18 cellular contexts compared by ENCODE assay signal in genomic region chr7:82548141-82548688, GRCh38.
A peak's percentile ranks its signal among the peaks of the same experiment; 100 is the strongest.
DNase-seq lines count a peak whose midpoint lies in the region; ATAC-seq and TF ChIP-seq lines count a peak whose summit lies in the region.
"Had no signal": no experiment of that assay in that cellular context is flagged by ENCODE, and none has a peak within 500 bp of the region (broad histone marks: within the 10 kb centered on the region; RNA-seq: fewer than 3 reads in every experiment).

No MANE protein-coding gene starts in this region.

- H4K8ac ChIP-seq in H9 (replicated peaks; ENCODE audit: insufficient read length, low read depth, low read length), result no peak overlapping the region

- H3K27ac Mint-ChIP-seq in glutamatergic neuron (ENCODE audit: unreplicated experiment), result no peak overlapping the region
- no peak overlapping the region for H3K27ac Mint-ChIP-seq in T-cell
- no peak overlapping the region for H3K27ac Mint-ChIP-seq in H9
- H3K27ac Mint-ChIP-seq: CD14-positive monocyte; CD8-positive, alpha-beta T cell; HFFc6 had no signal

- H3K27me3 ChIP-seq in PC-3 (ENCODE audit: low read length) (peaks cover 7% of the 10 kb centered on the region; the same call in 1 of the 2 replicates), H9 (ENCODE audit: insufficient read depth, low read length) (no peaks in the 10 kb centered on the region)

- H3K4me2 ChIP-seq in PC-3 (ENCODE audit: low read length) (no peak overlapping the region), H9 (ENCODE audit: insufficient read depth, insufficient read length, low read length) (no peak overlapping the region)

- no peak overlapping the region for H3K23ac ChIP-seq in H9 (ENCODE audit: insufficient read length, low read depth, low read length)

- no peaks in the 10 kb centered on the region for H3K9me3 ChIP-seq in PC-3 (ENCODE audit: low read length)
- H3K9me3 ChIP-seq in mucosa of descending colon, result no peaks in the 10 kb centered on the region
- H3K9me3 ChIP-seq in H9 (ENCODE audit: control insufficient read depth, low read depth, low read length), result no peaks in the 10 kb centered on the region
- H3K9me3 ChIP-seq: Caco-2 had no signal

- H3K18ac ChIP-seq in H9 (ENCODE audit: insufficient read length, low read depth, low read length), result no peak overlapping the region

- no peak overlapping the region for H2AFZ ChIP-seq in PC-3 (ENCODE audit: low read length)
- H2AFZ ChIP-seq in H9 (ENCODE audit: low read length), result no peak overlapping the region

- no peak overlapping the region for H2BK15ac ChIP-seq in H9 (ENCODE audit: low read depth, low read length)

- intact Hi-C loops in PC-3 (cut with micrococcal nuclease), result no loop called here
- intact Hi-C loops in mucosa of descending colon (cut with DNase I, micrococcal nuclease), result no loop called here

- H3K27ac ChIP-seq in PC-3 (ENCODE audit: low read length), result no peak overlapping the region
- H3K27ac ChIP-seq in H9 (ENCODE audit: insufficient read length, low read depth, low read length), result no peak overlapping the region
- H3K27ac ChIP-seq: 22Rv1 had no signal

- no peak overlapping the region for H2BK20ac ChIP-seq in H9 (ENCODE audit: low read depth, low read length, poor library complexity, severe bottlenecking)

- no peaks in the 10 kb centered on the region for H3K27me3 Mint-ChIP-seq in glutamatergic neuron (ENCODE audit: unreplicated experiment)
- H3K27me3 Mint-ChIP-seq in T-cell, result no peaks in the 10 kb centered on the region
- no peaks in the 10 kb centered on the region for H3K27me3 Mint-ChIP-seq in H9 (ENCODE audit: low read depth)

- H3K9ac ChIP-seq in PC-3 (ENCODE audit: low read length) (no peak overlapping the region), H9 (ENCODE audit: extremely low read depth, insufficient read length, low read length) (no peak overlapping the region)

- H3K4me1 ChIP-seq in PC-3 (ENCODE audit: insufficient read depth, low read length), result no peaks in the 10 kb centered on the region
- no peaks in the 10 kb centered on the region for H3K4me1 ChIP-seq in mucosa of descending colon (ENCODE audit: low read depth)
- no peaks in the 10 kb centered on the region for H3K4me1 ChIP-seq in H9 (ENCODE audit: insufficient read depth, low read length)
- H3K4me1 ChIP-seq: Caco-2 had no signal

- no peak overlapping the region for H4K91ac ChIP-seq in H9 (ENCODE audit: insufficient read length, low read depth, low read length)

- no peaks in the 10 kb centered on the region for H3K9me2 ChIP-seq in PC-3 (replicated peaks; ENCODE audit: low read length)

- peak; percentile 93 for ATAC-seq in PC-3
- ATAC-seq in mucosa of descending colon, result peak; percentile 49
- no peak for ATAC-seq in T-cell (replicated peaks in 1 of 4)
- ATAC-seq: CD8-positive, alpha-beta T cell; HepG2 had no signal

- no peak overlapping the region for H3T11ph ChIP-seq in H9 (ENCODE audit: low read length)

- DNase-seq in DMS53 (lab: John Stamatoyannopoulos, UW), result peak; percentile 57
- DNase-seq in DMS53 treated with DMSO at 0.1 percent for 48 hours (lab: John Stamatoyannopoulos, UW; ENCODE audit: unreplicated experiment), result no peak
- DNase-seq in DMS153 treated with DMSO at 0.1 percent for 48 hours (lab: John Stamatoyannopoulos, UW; ENCODE audit: unreplicated experiment), result peak; percentile 46
- DNase-seq in PC-3, result peak; percentile 8
- no peak for DNase-seq in mucosa of descending colon
- no peak for DNase-seq in glutamatergic neuron
- DNase-seq in T-cell, result no peak
- no peak for DNase-seq in H9
- DNase-seq: Caco-2; CD8-positive, alpha-beta T cell; DND-41; GDM1; GOT3; HCEC 1CT; HFFc6 had no signal

- no TSS peak for BruUV-seq in PC-3 (replicated peaks; lab: Mats Ljungman, UMichigan)

- H3K56ac ChIP-seq in H9 (ENCODE audit: insufficient read length, low read depth, low read length), result no peak overlapping the region

- H2BK12ac ChIP-seq in H9 (ENCODE audit: insufficient read length, low read depth, low read length), result no peak overlapping the region

- no peaks in the 10 kb centered on the region for H3F3A ChIP-seq in PC-3 (ENCODE audit: low read length, unreplicated experiment)

- no peak overlapping the region for H4K5ac ChIP-seq in H9 (ENCODE audit: insufficient read length, low read depth, low read length)

- no peak overlapping the region for H3K14ac ChIP-seq in H9 (ENCODE audit: insufficient read depth, low read length)

- H2BK5ac ChIP-seq in H9 (ENCODE audit: insufficient read length, low read length), result no peak overlapping the region

- H3K79me1 ChIP-seq in H9 (ENCODE audit: insufficient read depth, low read depth, low read length, poor library complexity, severe bottlenecking), result no peaks in the 10 kb centered on the region

- H3K4me1 Mint-ChIP-seq in glutamatergic neuron (ENCODE audit: low read depth, unreplicated experiment) (peaks cover 2% of the 10 kb centered on the region), T-cell (no peaks in the 10 kb centered on the region), H9 (no peaks in the 10 kb centered on the region)

- no peaks in the 10 kb centered on the region for H3K23me2 ChIP-seq in H9 (ENCODE audit: insufficient read length, low read depth, low read length, poor library complexity, severe bottlenecking)

- CTCF ChIA-PET in PC-3 (lab: Charles Lee), result no interaction called here
- CTCF ChIA-PET in T-cell (lab: Charles Lee), result no interaction called here

- POLR2A ChIA-PET in PC-3 (lab: Charles Lee; ENCODE audit: unreplicated experiment), result no interaction called here
- POLR2A ChIA-PET in T-cell (lab: Charles Lee), result no interaction called here

- H3K4ac ChIP-seq in H9 (ENCODE audit: low read depth, low read length), result no peak overlapping the region

- H4K20me1 ChIP-seq in PC-3 (ENCODE audit: low read length) (no peaks in the 10 kb centered on the region), H9 (ENCODE audit: control insufficient read depth, insufficient read depth, insufficient read length) (no peaks in the 10 kb centered on the region)

- H3K4me3 Mint-ChIP-seq in glutamatergic neuron (ENCODE audit: unreplicated experiment), result no peak overlapping the region
- no peak overlapping the region for H3K4me3 Mint-ChIP-seq in T-cell
- no peak overlapping the region for H3K4me3 Mint-ChIP-seq in H9
- H3K4me3 Mint-ChIP-seq: CD14-positive monocyte; CD8-positive, alpha-beta T cell; HFFc6 had no signal

- H3K36me3 ChIP-seq in PC-3 (ENCODE audit: low read depth, low read length), result no peaks in the 10 kb centered on the region
- no peaks in the 10 kb centered on the region for H3K36me3 ChIP-seq in mucosa of descending colon (ENCODE audit: low read depth)

- H3K79me2 ChIP-seq in PC-3 (ENCODE audit: low read length) (no peaks in the 10 kb centered on the region), H9 (ENCODE audit: insufficient read depth, low read length) (no peaks in the 10 kb centered on the region)

- H3K4me3 ChIP-seq in PC-3 (ENCODE audit: low read length) (no peak overlapping the region), mucosa of descending colon (no peak overlapping the region)

- WGBS in H9 (ENCODE audit: extremely low coverage, insufficient read length, low lambda C conversion rate), result no CpG with 5 or more reads among the region's 3 CpGs

- no peak overlapping the region for H2BK120ac ChIP-seq in H9 (ENCODE audit: low read depth, low read length, poor library complexity, severe bottlenecking)

- TF ChIP-seq CTCF in PC-3 (conservative IDR thresholded peaks at IDR 0.05; ENCODE audit: low read depth, low read length), result no peak
- TF ChIP-seq CTCF in mucosa of descending colon (IDR thresholded peaks at IDR 0.05), result no peak
- TF ChIP-seq CTCF in glutamatergic neuron (IDR thresholded peaks at IDR 0.05; ENCODE audit: partially characterized antibody, unreplicated experiment), result no peak
- TF ChIP-seq CTCF in H9 (conservative IDR thresholded peaks at IDR 0.05), result no peak

- no peak overlapping the region for H2AK5ac ChIP-seq in H9 (ENCODE audit: insufficient read length, low read length)

- H3K36me3 Mint-ChIP-seq in glutamatergic neuron (ENCODE audit: unreplicated experiment) (peaks cover 8% of the 10 kb centered on the region), T-cell (no peaks in the 10 kb centered on the region), H9 (ENCODE audit: insufficient read depth in 1 of 3, low read depth in 3 of 3) (peaks cover 0 to under 1% (median 0%) of the 10 kb centered on the region in 3 experiments; a peak in 1 of 7 replicates)
- H3K36me3 Mint-ChIP-seq: CD14-positive monocyte; CD8-positive, alpha-beta T cell had no signal

- H3K9me3 Mint-ChIP-seq in glutamatergic neuron (ENCODE audit: unreplicated experiment), result peaks cover 5% of the 10 kb centered on the region
- H3K9me3 Mint-ChIP-seq in T-cell, result peaks cover 0 to 3% (median 0%) of the 10 kb centered on the region in 3 donors
- peaks cover 0 to 3% of the 10 kb centered on the region in 2 experiments; a peak in 2 of 5 replicates for H3K9me3 Mint-ChIP-seq in H9

Comparison
In these comparisons a context has a peak if more than half of its experiments do, and no peak if none do; other contexts are left out.
1. DNase-seq: peak in DMS53 (single experiment), DMS153 treated with DMSO at 0.1 percent for 48 hours (single experiment) and PC-3 (single experiment); none in DMS53 treated with DMSO at 0.1 percent for 48 hours (single experiment), mucosa of descending colon (0 of 3), glutamatergic neuron (single experiment), T-cell (0 of 34) and H9 (single experiment).
2. ATAC-seq: peak in PC-3 (single experiment) and mucosa of descending colon (single experiment); none in T-cell (0 of 4).